In genomic region chr11:125057370-125058060, GRCh38 we compare ENCODE assay signal across 31 cellular contexts.
"Had no signal": no experiment of that assay in that cellular context is flagged by ENCODE, and none has a peak within 500 bp of the region (broad histone marks: within the 10 kb centered on the region; RNA-seq: fewer than 3 reads in every experiment).

No MANE protein-coding gene starts in this region.

- H3K4me1 ChIP-seq: adrenal gland, body of pancreas had no signal

- FAIRE-seq: frontal cortex had no signal

- H3K27ac ChIP-seq: adrenal gland, body of pancreas, coronary artery, dorsolateral prefrontal cortex had no signal

- H3K9me3 ChIP-seq: adrenal gland, body of pancreas had no signal

- DNase-seq: activated CD4-positive, alpha-beta memory T cell treated with anti-CD3 and anti-CD28 coated beads for 36 hours; activated CD4-positive, alpha-beta T cell treated with anti-CD3 and anti-CD28 coated beads for 36 hours; activated CD4-positive, alpha-beta T cell treated with anti-CD3 and anti-CD28 coated beads, Interleukin-2, amount 10 ng/mL, durations not matched to agents 24 days and 14 days; activated CD4-positive, CD25-positive, alpha-beta regulatory T cell; activated CD4-positive, CD25-positive, alpha-beta regulatory T cell treated with anti-CD3 and anti-CD28 coated beads, Interleukin-2, amount 50 U/mL, for 72 hours; activated CD8-positive, alpha-beta memory T cell treated with anti-CD3 and anti-CD28 coated beads, Interleukin-2, amount 10 ng/mL, durations not matched to agents 7 days and 5 days; activated CD8-positive, alpha-beta memory T cell treated with anti-CD3 and anti-CD28 coated beads, Interleukin-2, amount 50 U/mL, for 4 hours; activated CD8-positive, alpha-beta T cell treated with anti-CD3 and anti-CD28 coated beads, Interleukin-2, amount 10 ng/mL, durations not matched to agents 7 days and 5 days; activated effector memory CD4-positive, alpha-beta T cell treated with anti-CD3 and anti-CD28 coated beads, Interleukin-2, amount 50 U/mL, for 16 hours; activated naive CD4-positive, alpha-beta T cell treated with anti-CD3 and anti-CD28 coated beads for 36 hours; activated naive CD8-positive, alpha-beta T cell treated with anti-CD3 and anti-CD28 coated beads for 36 hours; activated naive CD8-positive, alpha-beta T cell treated with anti-CD3 and anti-CD28 coated beads, Interleukin-2, amount 50 U/mL, for 24 hours; activated T-cell treated with anti-CD3 and anti-CD28 coated beads, Interleukin-2, amount 50 U/mL, for 1 hour; activated T-cell treated with anti-CD3 and anti-CD28 coated beads, Interleukin-2, amount 50 U/mL, for 48 hours; adrenal gland; amygdala; aorta; body of pancreas; central memory CD4-positive, alpha-beta T cell; cerebellar nuclear complex; dorsolateral prefrontal cortex; effector memory CD4-positive, alpha-beta T cell; endodermal cell; foreskin fibroblast; head of caudate nucleus; T-helper 1 cell; T-helper 17 cell; T1000 had no signal

- H3K36me3 ChIP-seq: adrenal gland had no signal

- ATAC-seq: activated CD4-positive, alpha-beta T cell treated with anti-CD3 and anti-CD28 coated beads for 36 hours; activated CD8-positive, alpha-beta memory T cell treated with anti-CD3 and anti-CD28 coated beads, Interleukin-2, amount 10 ng/mL, durations not matched to agents 7 days and 5 days; activated CD8-positive, alpha-beta T cell treated with anti-CD3 and anti-CD28 coated beads, Interleukin-2, amount 10 ng/mL, durations not matched to agents 7 days and 5 days; activated naive CD8-positive, alpha-beta T cell treated with anti-CD3 and anti-CD28 coated beads, Interleukin-2, amount 50 U/mL, for 24 hours; body of pancreas; esophagus mucosa; T-helper 17 cell had no signal

- H3K27me3 ChIP-seq: adrenal gland, body of pancreas, dorsolateral prefrontal cortex had no signal

- H3K4me3 ChIP-seq: adrenal gland, body of pancreas, coronary artery, dorsolateral prefrontal cortex had no signal
